In the genomic region with DNA sequence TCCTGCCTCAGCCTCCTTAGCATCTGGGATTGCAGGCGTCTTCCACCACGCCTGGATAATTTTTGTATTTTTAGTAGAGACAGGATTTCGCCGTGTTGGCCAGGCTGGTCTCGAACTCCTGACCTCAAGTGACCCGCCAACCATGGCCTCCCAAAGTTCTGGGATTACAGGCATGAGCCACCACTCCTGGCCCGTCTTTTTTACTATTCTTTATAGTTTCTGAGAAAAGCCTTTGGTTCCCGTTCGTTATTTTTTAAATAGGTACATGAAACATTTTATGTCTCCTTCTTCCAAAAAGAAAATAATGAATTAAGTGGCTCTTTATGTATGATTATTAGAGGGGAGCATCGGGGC, we compare ENCODE assay signal across 16 cellular contexts. TPM values are rescaled to one million over a fixed set of nuclear protein-coding genes. Genes with fewer than 3 reads are reported as not detected.
DNase-seq lines count a peak whose midpoint lies in the region; ATAC-seq, FAIRE-seq and TF ChIP-seq lines count a peak whose summit lies in the region.
"Had no signal": no experiment of that assay in that cellular context is flagged by ENCODE, and none has a peak within 500 bp of the region (broad histone marks: within the 10 kb centered on the region; RNA-seq: fewer than 3 reads in every experiment).

No MANE protein-coding gene starts in this region.

- H3K27ac Mint-ChIP-seq in neural progenitor cell = peak overlapping the region; percentile 92
- H3K27ac Mint-ChIP-seq: activated B cell treated with CpG ODN at 0.5 μM for 24 hours; activated T-cell treated with anti-CD3 and anti-CD28 coated beads, Interleukin-2, amount 50 U/mL, for 72 hours had no signal

- H3K4me1 ChIP-seq in right cardiac atrium (ENCODE audit: control insufficient read depth, insufficient read depth, low read length) (no peaks in the 10 kb centered on the region), esophagus muscularis mucosa (peaks cover 9 to 22% (median 16%) of the 10 kb centered on the region in 4 donors), neural progenitor cell (peaks cover 28% of the 10 kb centered on the region)

- intact Hi-C loops in right cardiac atrium (cut with DNase I) (no loop called here), left cardiac atrium (cut with DNase I) (loop anchor here in 1 of 2 donors (1.0 kb wide), 1 partner anchor 76 kb away; a partner anchor contains a TSS), esophagus muscularis mucosa (cut with DNase I) (no loop called here)

- H3K9me3 ChIP-seq in right cardiac atrium (ENCODE audit: control insufficient read depth, low read length) (no peaks in the 10 kb centered on the region), esophagus muscularis mucosa (no peaks in the 10 kb centered on the region), neural progenitor cell (ENCODE audit: low read depth) (no peaks in the 10 kb centered on the region)
- H3K9me3 ChIP-seq: spleen had no signal

- H3F3A ChIP-seq in neural progenitor cell (ENCODE audit: low read depth) = peaks cover 32% of the 10 kb centered on the region

- no peaks in the 10 kb centered on the region for H4K20me1 ChIP-seq in neural progenitor cell (ENCODE audit: low read depth)

- no peak for DNase-seq in right cardiac atrium
- no peak for DNase-seq in left cardiac atrium
- DNase-seq in esophagus muscularis mucosa (ENCODE audit: extremely low spot score) = no peak
- DNase-seq in neural progenitor cell (ENCODE audit: low spot score) = peak; percentile 16
- DNase-seq in GM12891 (ENCODE audit: insufficient read length, low spot score) = no peak
- DNase-seq in T-helper 9 cell = no peak
- DNase-seq: activated B cell treated with CpG ODN at 0.5 μM for 24 hours; activated T-cell treated with anti-CD3 and anti-CD28 coated beads, Interleukin-2, amount 50 U/mL, for 72 hours; stimulated activated CD8-positive, alpha-beta memory T cell treated with anti-CD3 and anti-CD28 coated beads, Interleukin-4, amount 100 ng/mL, for 48 hours had no signal

- no peak for TF ChIP-seq CTCF in esophagus muscularis mucosa (IDR thresholded peaks at IDR 0.05)
- TF ChIP-seq CTCF in neural progenitor cell (IDR thresholded peaks at IDR 0.05) = no peak

- TF ChIP-seq EP300 in esophagus muscularis mucosa (IDR thresholded peaks at IDR 0.05) = no peak

- no peaks in the 10 kb centered on the region for H3K79me2 ChIP-seq in neural progenitor cell (ENCODE audit: low read depth)

- TF ChIP-seq POLR2A in esophagus muscularis mucosa (IDR thresholded peaks at IDR 0.05; ENCODE audit: low read depth) (no peak), GM12891 (IDR thresholded peaks at IDR 0.05; ENCODE audit: low read depth, low read length) (no peak)

- ATAC-seq in right cardiac atrium = no peak
- no peak for ATAC-seq in left cardiac atrium
- no peak for ATAC-seq in HG03460 (IDR thresholded peaks at IDR 0.05; ENCODE audit: unreplicated experiment)
- no peak for ATAC-seq in HG03378 (IDR thresholded peaks at IDR 0.05; ENCODE audit: unreplicated experiment)
- ATAC-seq: activated T-cell treated with anti-CD3 and anti-CD28 coated beads, Interleukin-2, amount 50 U/mL, for 72 hours had no signal

- H3K4me1 Mint-ChIP-seq in neural progenitor cell = peaks cover 38% of the 10 kb centered on the region

- H3K4me2 ChIP-seq in neural progenitor cell = peak overlapping the region; percentile 68

- H3K27me3 ChIP-seq in right cardiac atrium (ENCODE audit: control insufficient read depth, insufficient read depth) (no peaks in the 10 kb centered on the region), esophagus muscularis mucosa (no peaks in the 10 kb centered on the region), neural progenitor cell (no peaks in the 10 kb centered on the region)
- H3K27me3 ChIP-seq: spleen had no signal

- H3K36me3 ChIP-seq in esophagus muscularis mucosa (no peaks in the 10 kb centered on the region), neural progenitor cell (no peaks in the 10 kb centered on the region)
- H3K36me3 ChIP-seq: spleen had no signal

- H3K4me3 ChIP-seq in right cardiac atrium (ENCODE audit: low read length) (no peak overlapping the region), esophagus muscularis mucosa (peak overlapping the region in 2 of 4 donors; percentile 44 to 53), neural progenitor cell (no peak overlapping the region)

- H3K27me3 Mint-ChIP-seq in neural progenitor cell (ENCODE audit: insufficient read depth, low read depth) = no peaks in the 10 kb centered on the region

- no peak overlapping the region for H3K9ac ChIP-seq in neural progenitor cell

- H3K9me3 Mint-ChIP-seq in neural progenitor cell = no peaks in the 10 kb centered on the region
- H3K9me3 Mint-ChIP-seq: activated B cell treated with CpG ODN at 0.5 μM for 24 hours; activated T-cell treated with anti-CD3 and anti-CD28 coated beads, Interleukin-2, amount 50 U/mL, for 72 hours had no signal

- H3K36me3 Mint-ChIP-seq in neural progenitor cell = peaks cover 4% of the 10 kb centered on the region

- WGBS in right cardiac atrium = 77% methylated on average over 10 of the region's 10 CpGs
- 81% methylated on average over 10 of the region's 10 CpGs for WGBS in esophagus muscularis mucosa

- peak overlapping the region; percentile 73 for H3K4me3 Mint-ChIP-seq in neural progenitor cell
- H3K4me3 Mint-ChIP-seq: activated B cell treated with CpG ODN at 0.5 μM for 24 hours had no signal

- peak overlapping the region; percentile 42 for H3K27ac ChIP-seq in right cardiac atrium (ENCODE audit: low read length)
- H3K27ac ChIP-seq in esophagus muscularis mucosa (replicated peaks in 1 of 4) = peak overlapping the region; percentile 74 to 86 (median 76)
- peak overlapping the region; percentile 95 for H3K27ac ChIP-seq in neural progenitor cell

- FAIRE-seq in GM12891 (lab: Jason Lieb, UNC) = no peak

- no peak overlapping the region for H2AFZ ChIP-seq in neural progenitor cell (replicated peaks)

TF ChIP-seq in GM12891, 5 proteins besides CTCF, POLR2A, EP300 and RAD21:
- TF ChIP-seq POLR2AphosphoS5 (IDR thresholded peaks at IDR 0.05; ENCODE audit: low read depth, low read length) = no peak
- TF ChIP-seq SPI1 (IDR thresholded peaks at IDR 0.05; ENCODE audit: low read depth, low read length) = no peak
- no peak for TF ChIP-seq POU2F2 (IDR thresholded peaks at IDR 0.05; ENCODE audit: low read depth, low read length)
- TF ChIP-seq TAF1 (IDR thresholded peaks at IDR 0.05; ENCODE audit: low read depth, low read length) = no peak
- TF ChIP-seq PAX5 (IDR thresholded peaks at IDR 0.05; ENCODE audit: insufficient read depth, low read length, severe bottlenecking) = no peak

RNA-seq across cellular contexts. Expression of a gene that starts 0.6 kb away (rescaled TPM):
- total RNA-seq in right cardiac atrium (not detected), left cardiac atrium (under 1 TPM; 0.13 to 0.18 TPM), esophagus muscularis mucosa (under 1 TPM in 3 of 4 donors, not detected in 1; 0.11 to 0.42 (median 0.17) TPM), neural progenitor cell (ENCODE audit: low replicate concordance) (3.5 and 4.2 TPM in 2 replicates)
- not detected for polyA plus RNA-seq in right cardiac atrium
- polyA plus RNA-seq in GM12891 (2012; ENCODE audit: low read depth, missing spikeins) = not detected
- total RNA-seq: activated B cell treated with CpG ODN at 0.5 μM for 24 hours; activated T-cell treated with anti-CD3 and anti-CD28 coated beads, Interleukin-2, amount 50 U/mL, for 72 hours; fibroblast of villous mesenchyme; LHCN-M2; lung microvascular endothelial cell; RPMI7951; spleen had no signal
- polyA plus RNA-seq: spleen had no signal

Comparison
In these comparisons a context has a peak if more than half of its experiments do, and no peak if none do; other contexts are left out.
1. H3K27ac ChIP-seq: peak in every context shown above with its lines; median percentile 95 in neural progenitor cell; 76 in esophagus muscularis mucosa; 42 in right cardiac atrium.